27 cellular contexts compared by ENCODE assay signal in genomic region chr2:106658616-106659015, GRCh38.
"Had no signal": no experiment of that assay in that cellular context is flagged by ENCODE, and none has a peak within 500 bp of the region (broad histone marks: within the 10 kb centered on the region; RNA-seq: fewer than 3 reads in every experiment).

No MANE protein-coding gene starts in this region.

- H3K4me3 ChIP-seq: stomach, suprapubic skin, testis, thoracic aorta, thyroid gland, tibial artery, tibial nerve, transverse colon, upper lobe of left lung, upper lobe of right lung, uterus, vagina had no signal

- H3K36me3 ChIP-seq: stomach, suprapubic skin, thoracic aorta, thyroid gland, tibial artery, tibial nerve, transverse colon, upper lobe of left lung, upper lobe of right lung, uterus, vagina had no signal

- H3K27ac ChIP-seq: stomach, suprapubic skin, testis, thoracic aorta, thyroid gland, tibial artery, tibial nerve, transverse colon, upper lobe of left lung, upper lobe of right lung, uterus, vagina had no signal

- H3K4me1 ChIP-seq: stomach, suprapubic skin, testis, thyroid gland, tibial artery, tibial nerve, transverse colon, upper lobe of left lung, upper lobe of right lung, uterus, vagina had no signal

- FAIRE-seq: urothelium cell line had no signal

- DNase-seq: stimulated activated CD4-positive, alpha-beta T cell treated with anti-CD3 and anti-CD28 coated beads, Interleukin-2, amount 100 ng/mL, for 48 hours; stimulated activated CD4-positive, alpha-beta T cell treated with anti-CD3 and anti-CD28 coated beads, Interleukin-4, amount 100 ng/mL, for 1 hour; stimulated activated CD4-positive, alpha-beta T cell treated with anti-CD3 and anti-CD28 coated beads, Interleukin-4, amount 100 ng/mL, for 24 hours; stimulated activated CD4-positive, alpha-beta T cell treated with anti-CD3 and anti-CD28 coated beads, Interleukin-4, amount 100 ng/mL, for 4 hours; stimulated activated CD8-positive, alpha-beta memory T cell treated with anti-CD3 and anti-CD28 coated beads, Interleukin-4, amount 100 ng/mL, for 48 hours; stimulated activated naive B cell treated with anti-CD40 and anti-IgM and Interleukin-4, amounts not matched to agents 10 μg/mL and 1 μg/mL and 100 μg/mL, for 72 hours; stimulated activated naive CD4-positive, alpha-beta T cell; stimulated activated naive CD4-positive, alpha-beta T cell treated with Interleukin-2 at 50 U/mL for 16 hours; stimulated activated naive CD8-positive, alpha-beta T cell treated with anti-CD3 and anti-CD28 coated beads, Interleukin-15, amount 100 ng/mL, for 72 hours; stimulated activated naive CD8-positive, alpha-beta T cell treated with anti-CD3 and anti-CD28 coated beads, Interleukin-15, Interleukin-2, amounts not matched to agents 100 U/mL and 50 U/mL, for 24 hours; stomach; substantia nigra; testis; thyroid gland; tibial artery; transverse colon; trophoblast cell; upper lobe of left lung; upper lobe of right lung; uterus had no signal

- H3K27me3 ChIP-seq: stomach, suprapubic skin, testis, thyroid gland, tibial artery, tibial nerve, transverse colon, upper lobe of left lung, upper lobe of right lung, uterus, vagina had no signal

- ATAC-seq: stimulated activated effector memory CD8-positive, alpha-beta T cell treated with anti-CD3 and anti-CD28 coated beads, Interleukin-12 subunit alpha, Interleukin-12 subunit beta, amount 100 ng/mL, for 72 hours; stimulated activated memory B cell treated with anti-CD40 and anti-IgM and Interleukin-4, amounts not matched to agents 10 μg/mL and 1 μg/mL and 100 μg/mL, for 72 hours; stimulated activated naive B cell treated with anti-CD40 and anti-IgM and Interleukin-4, amounts not matched to agents 10 μg/mL and 1 μg/mL and 100 μg/mL, for 72 hours; stimulated activated naive CD8-positive, alpha-beta T cell treated with anti-CD3 and anti-CD28 coated beads, Interleukin-15, amount 100 ng/mL, for 72 hours; stimulated activated naive CD8-positive, alpha-beta T cell treated with anti-CD3 and anti-CD28 coated beads, Interleukin-15, Interleukin-2, amounts not matched to agents 100 U/mL and 50 U/mL, for 24 hours; upper lobe of right lung had no signal

- H3K9me3 ChIP-seq: suprapubic skin, testis, thoracic aorta, thyroid gland, upper lobe of left lung, upper lobe of right lung, vagina had no signal
